ENCODE assay signal across 8 cellular contexts in the genomic region with DNA sequence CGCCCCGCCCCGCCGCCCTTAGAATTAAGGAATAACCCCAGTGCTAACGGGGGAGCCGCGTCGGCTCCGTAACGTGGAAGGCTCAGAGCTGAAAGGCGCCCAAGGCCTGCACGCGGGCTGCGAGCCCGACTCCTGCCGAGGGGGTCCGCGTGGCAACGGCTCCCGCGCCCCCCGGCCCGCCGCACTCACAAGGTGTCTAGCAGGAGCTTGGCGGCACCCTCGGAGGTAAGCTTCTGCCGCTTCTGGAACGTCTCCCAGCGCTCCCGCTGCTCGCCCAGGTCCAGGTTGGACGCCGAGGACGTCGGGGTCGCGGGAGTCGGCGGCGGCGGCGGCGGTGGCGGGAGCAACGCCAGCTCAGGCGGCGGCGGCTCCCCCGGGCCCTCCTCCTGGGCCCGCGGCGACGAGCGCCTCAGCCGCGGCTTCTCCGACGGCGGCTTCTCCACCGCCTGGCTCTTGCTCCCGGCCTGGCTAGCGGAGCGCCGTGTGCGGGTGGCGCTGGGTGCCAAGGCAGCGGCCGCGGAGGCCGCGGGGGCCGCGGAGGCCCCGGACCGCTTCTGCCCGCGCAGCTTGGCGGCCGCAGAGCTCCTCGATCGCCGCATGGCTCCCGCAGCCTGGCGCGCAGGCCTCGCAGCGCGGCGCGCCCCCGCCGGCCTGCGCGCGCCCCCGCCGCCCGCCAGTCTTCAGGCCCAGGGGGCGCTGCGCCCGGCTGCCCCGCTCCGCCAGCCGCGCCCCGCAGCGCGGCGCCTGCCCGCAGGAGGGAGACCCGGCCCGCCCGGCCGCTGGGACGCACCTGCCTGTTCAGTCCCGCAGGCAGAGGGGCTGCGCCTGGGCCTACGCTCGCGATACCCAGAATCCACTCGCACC. TPM values are rescaled to one million over a fixed set of nuclear protein-coding genes. Genes with fewer than 3 reads are reported as not detected.
DNase-seq lines count a peak whose midpoint lies in the region; ATAC-seq, FAIRE-seq and TF ChIP-seq lines count a peak whose summit lies in the region.

A gene (minus strand): TSS at position 632 of the 864 bp plus-strand sequence. CDS start 33 bp downstream, at position 599.

- ATAC-seq in HG03565 (IDR thresholded peaks at IDR 0.05; ENCODE audit: unreplicated experiment) = peak; percentile 51

- TF ChIP-seq CTCF in BJ (IDR thresholded peaks at IDR 0.05; ENCODE audit: insufficient read depth, low read depth, low read length) (no peak), ovary (IDR thresholded peaks at IDR 0.05) (peak in 1 of 3 donors; percentile 19), transverse colon (IDR thresholded peaks at IDR 0.05) (no peak)

- TF ChIP-seq POLR2A in Raji (IDR thresholded peaks at IDR 0.05; ENCODE audit: insufficient read depth, low read depth, low read length) (peak; percentile 85), ovary (IDR thresholded peaks at IDR 0.05) (no peak), transverse colon (IDR thresholded peaks at IDR 0.05) (peak; percentile 21)

- intact Hi-C loops in ovary (cut with DNase I) = loop anchor here in 1 of 4 donors (10.0 kb wide), 1 partner anchor 68 kb away; no protein-coding TSS in a partner anchor
- intact Hi-C loops in transverse colon (cut with DNase I; ENCODE audit: low total_unique reads) = no loop called here

- H3K4me3 ChIP-seq in BJ (ENCODE audit: low read depth, low read length) (peak within 1 kb of the TSS; percentile 74), ovary (peak within 1 kb of the TSS; percentile 84), transverse colon (peak within 1 kb of the TSS; percentile 59 to 86 (median 74))

- peak; percentile 47 for FAIRE-seq in GM19239 (lab: Jason Lieb, UNC)

- H3K27ac ChIP-seq in ovary (peak within 1 kb of the TSS; percentile 3 to 70), transverse colon (peak within 1 kb of the TSS; percentile 76 to 91 (median 86))

- no peak for DNase-seq in BJ (ENCODE audit: low read depth)
- DNase-seq in GM19239 (ENCODE audit: insufficient read length, low spot score) = peak; percentile 79
- DNase-seq in activated gamma-delta T cell treated with Interleukin-2 at 50 U/mL for 16 hours = peak; percentile 56
- DNase-seq in germinal center (ENCODE audit: low spot score) = peak; percentile 79
- peak; percentile 36 to 66 (median 61) for DNase-seq in ovary
- DNase-seq in transverse colon = peak; percentile 70

- WGBS in ovary, 3 donors = 0 to 1% (median 1%) methylated on average over 52 to 121 of the region's 121 CpGs
- 0% methylated on average over 43 of the region's 121 CpGs; no CpG with 5 or more reads in 1 of the 2 donors for WGBS in transverse colon (ENCODE audit: low coverage in 1 of 2), 2 donors

- CTCF ChIA-PET in BJ (lab: Yijun Ruan, JAX) = interaction anchor here (1.0 to 10.9 kb wide), 4 partner anchors 11 to 138 kb away, joined by 3 to 89 read pairs (median 6); a partner anchor contains a TSS

- no peaks in the 10 kb centered on the region for H3K27me3 ChIP-seq in BJ (ENCODE audit: control insufficient read depth, insufficient read depth, low read length)
- no peaks in the 10 kb centered on the region for H3K27me3 ChIP-seq in ovary
- peaks cover 11% of the 10 kb centered on the region for H3K27me3 ChIP-seq in transverse colon

- TF ChIP-seq EP300 in ovary (IDR thresholded peaks at IDR 0.05) = no peak
- no peak for TF ChIP-seq EP300 in transverse colon (IDR thresholded peaks at IDR 0.05; ENCODE audit: low read depth)

- POLR2A ChIA-PET in BJ (lab: Charles Lee) = no interaction called here

- H3K36me3 ChIP-seq in BJ (ENCODE audit: control insufficient read depth, insufficient read depth, low read length) (peaks cover 4% of the 10 kb centered on the region), ovary (no peaks in the 10 kb centered on the region), transverse colon (no peaks in the 10 kb centered on the region)

- H3K9me3 ChIP-seq in ovary (no peaks in the 10 kb centered on the region), transverse colon (no peaks in the 10 kb centered on the region)

- in situ Hi-C loops in transverse colon (cut with MboI; ENCODE audit: low pct_ligation_motif_present in 1 of 4, low pct_unique_long_range_greater_than_20kb in 1 of 4, low sequenced_read_pairs in 3 of 4) = loop anchor here in 2 of 4 donors (25.0 kb wide), 1 partner anchor 159 kb away; no protein-coding TSS in a partner anchor

- peaks cover 2% of the 10 kb centered on the region for H3K4me1 ChIP-seq in ovary (ENCODE audit: insufficient read depth)
- peaks cover 0 to 18% (median 14%) of the 10 kb centered on the region in 4 donors for H3K4me1 ChIP-seq in transverse colon

RNA-seq across cellular contexts. Expression of the gene that starts here (rescaled TPM):
- 39.2 and 41.5 TPM in 2 replicates for polyA plus RNA-seq in BJ (2011; rRNA removed)
- polyA minus RNA-seq in BJ (2011; rRNA and poly(A)+ RNA removed) = 7.7 and 12.1 TPM in 2 replicates
- 10 to 100 TPM; 18.8 to 38.9 (median 34.0) TPM for total RNA-seq in ovary
- polyA plus RNA-seq in ovary = 10 to 100 TPM; 20.0 to 22.3 TPM
- 100 to 1,000 TPM in 1 of 4 donors, 10 to 100 TPM in 3; 27.0 to 156 (median 57.1) TPM for total RNA-seq in transverse colon
